ENCODE assay signal across 1 cellular context in the genomic region with DNA sequence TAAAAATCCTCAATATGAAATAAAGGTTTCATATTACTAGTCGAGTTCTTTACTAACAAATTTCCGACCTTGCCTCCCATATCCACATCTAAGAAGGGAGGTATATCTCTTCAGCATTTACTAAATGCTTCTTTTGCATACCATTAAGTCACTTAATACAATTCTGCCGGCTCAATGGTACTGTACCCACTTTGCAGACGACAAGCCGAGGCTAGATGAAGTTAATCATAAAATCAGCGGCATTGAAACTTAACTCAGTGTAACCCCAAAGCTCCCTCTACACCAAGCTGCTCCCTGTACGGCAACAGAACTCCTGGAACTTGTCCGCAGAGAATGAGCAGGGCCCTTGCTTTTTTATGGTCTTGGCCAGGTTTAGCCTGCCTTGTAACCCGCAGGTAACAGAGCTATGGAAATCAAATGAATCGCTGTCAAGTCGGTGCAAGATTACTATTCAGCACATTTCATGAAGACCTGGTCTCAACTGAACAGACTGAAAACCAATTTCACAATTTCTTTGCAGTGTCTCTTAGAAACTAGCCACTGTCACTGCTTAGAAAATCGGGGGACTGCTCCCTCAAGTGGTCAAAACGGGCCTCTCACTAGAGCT.
TF ChIP-seq lines count a peak whose summit lies in the region.

No MANE protein-coding gene starts in this region.

TF ChIP-seq in K562, 482 proteins besides CTCF, POLR2A, EP300 and RAD21 (continued from another document and continues in another):
- TF ChIP-seq, protein P1, sequence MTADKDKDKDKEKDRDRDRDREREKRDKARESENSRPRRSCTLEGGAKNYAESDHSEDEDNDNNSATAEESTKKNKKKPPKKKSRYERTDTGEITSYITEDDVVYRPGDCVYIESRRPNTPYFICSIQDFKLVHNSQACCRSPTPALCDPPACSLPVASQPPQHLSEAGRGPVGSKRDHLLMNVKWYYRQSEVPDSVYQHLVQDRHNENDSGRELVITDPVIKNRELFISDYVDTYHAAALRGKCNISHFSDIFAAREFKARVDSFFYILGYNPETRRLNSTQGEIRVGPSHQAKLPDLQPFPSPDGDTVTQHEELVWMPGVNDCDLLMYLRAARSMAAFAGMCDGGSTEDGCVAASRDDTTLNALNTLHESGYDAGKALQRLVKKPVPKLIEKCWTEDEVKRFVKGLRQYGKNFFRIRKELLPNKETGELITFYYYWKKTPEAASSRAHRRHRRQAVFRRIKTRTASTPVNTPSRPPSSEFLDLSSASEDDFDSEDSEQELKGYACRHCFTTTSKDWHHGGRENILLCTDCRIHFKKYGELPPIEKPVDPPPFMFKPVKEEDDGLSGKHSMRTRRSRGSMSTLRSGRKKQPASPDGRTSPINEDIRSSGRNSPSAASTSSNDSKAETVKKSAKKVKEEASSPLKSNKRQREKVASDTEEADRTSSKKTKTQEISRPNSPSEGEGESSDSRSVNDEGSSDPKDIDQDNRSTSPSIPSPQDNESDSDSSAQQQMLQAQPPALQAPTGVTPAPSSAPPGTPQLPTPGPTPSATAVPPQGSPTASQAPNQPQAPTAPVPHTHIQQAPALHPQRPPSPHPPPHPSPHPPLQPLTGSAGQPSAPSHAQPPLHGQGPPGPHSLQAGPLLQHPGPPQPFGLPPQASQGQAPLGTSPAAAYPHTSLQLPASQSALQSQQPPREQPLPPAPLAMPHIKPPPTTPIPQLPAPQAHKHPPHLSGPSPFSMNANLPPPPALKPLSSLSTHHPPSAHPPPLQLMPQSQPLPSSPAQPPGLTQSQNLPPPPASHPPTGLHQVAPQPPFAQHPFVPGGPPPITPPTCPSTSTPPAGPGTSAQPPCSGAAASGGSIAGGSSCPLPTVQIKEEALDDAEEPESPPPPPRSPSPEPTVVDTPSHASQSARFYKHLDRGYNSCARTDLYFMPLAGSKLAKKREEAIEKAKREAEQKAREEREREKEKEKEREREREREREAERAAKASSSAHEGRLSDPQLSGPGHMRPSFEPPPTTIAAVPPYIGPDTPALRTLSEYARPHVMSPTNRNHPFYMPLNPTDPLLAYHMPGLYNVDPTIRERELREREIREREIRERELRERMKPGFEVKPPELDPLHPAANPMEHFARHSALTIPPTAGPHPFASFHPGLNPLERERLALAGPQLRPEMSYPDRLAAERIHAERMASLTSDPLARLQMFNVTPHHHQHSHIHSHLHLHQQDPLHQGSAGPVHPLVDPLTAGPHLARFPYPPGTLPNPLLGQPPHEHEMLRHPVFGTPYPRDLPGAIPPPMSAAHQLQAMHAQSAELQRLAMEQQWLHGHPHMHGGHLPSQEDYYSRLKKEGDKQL (CRISPR knock-in tag; IDR thresholded peaks at IDR 0.05; ENCODE audit: borderline replicate concordance), result no peak
- TF ChIP-seq POLR2AphosphoS2 (IDR thresholded peaks at IDR 0.05; ENCODE audit: low read length) (no peak), BCOR (IDR thresholded peaks at IDR 0.05) (peak; percentile 89; the same call in 1 of the 2 replicates), TEAD2 (tag; IDR thresholded peaks at IDR 0.05) (no peak), REST (CRISPR knock-in tag; IDR thresholded peaks at IDR 0.05; ENCODE audit: low read depth) (no peak), POLR2G (IDR thresholded peaks at IDR 0.05; ENCODE audit: low read depth, low read length) (no peak), ZNF75A (CRISPR knock-in tag; IDR thresholded peaks at IDR 0.05) (no peak), ZNF561 (CRISPR knock-in tag; conservative IDR thresholded peaks at IDR 0.05) (no peak), POU5F1 (IDR thresholded peaks at IDR 0.05; ENCODE audit: borderline replicate concordance, low read depth, low read length, partially characterized antibody) (no peak), ARHGAP35 (IDR thresholded peaks at IDR 0.05; ENCODE audit: partially characterized antibody) (no peak), FOXA3 (CRISPR knock-in tag; conservative IDR thresholded peaks at IDR 0.05 in 1 of 2, IDR thresholded peaks at IDR 0.05 in 1 of 2) (peak in 1 of 2 experiments; percentile 67; a peak in 1 of 4 replicates), MTA1 (IDR thresholded peaks at IDR 0.05; ENCODE audit: borderline replicate concordance) (no peak), CBX2 (IDR thresholded peaks at IDR 0.05; ENCODE audit: insufficient read depth, low read length, poor library complexity, severe bottlenecking) (no peak), MIER1 (IDR thresholded peaks at IDR 0.05; ENCODE audit: low read depth) (no peak), RFX7 (CRISPR knock-in tag; IDR thresholded peaks at IDR 0.05) (no peak), CBFA2T2 (conservative IDR thresholded peaks at IDR 0.05) (no peak), ZNF436 (CRISPR knock-in tag; IDR thresholded peaks at IDR 0.05) (no peak), ZMIZ1 (IDR thresholded peaks at IDR 0.05; ENCODE audit: low read depth in 2 of 2, low read length in 2 of 2) (no peak), ZNF707 (CRISPR knock-in tag; conservative IDR thresholded peaks at IDR 0.05) (no peak), TAL1 (IDR thresholded peaks at IDR 0.05) (no peak), HMBOX1 (IDR thresholded peaks at IDR 0.05) (peak; percentile 88), ZBTB17 (CRISPR knock-in tag; IDR thresholded peaks at IDR 0.05) (no peak), EGR1 (conservative IDR thresholded peaks at IDR 0.05) (no peak), ZKSCAN3 (CRISPR knock-in tag; IDR thresholded peaks at IDR 0.05) (no peak), FOXM1 (IDR thresholded peaks at IDR 0.05; ENCODE audit: low read depth) (0 out of 2 replicates have a peak, but pooled peaks have one; percentile 19), FOXM1 (CRISPR knock-in tag; IDR thresholded peaks at IDR 0.05; ENCODE audit: low read depth) (no peak), HDAC3 (IDR thresholded peaks at IDR 0.05; ENCODE audit: borderline replicate concordance, partially characterized antibody) (no peak), SNRNP70 (optimal IDR thresholded peaks at IDR 0.05; ENCODE audit: low read depth, low read length) (peak; percentile 46), ZNF586 (CRISPR knock-in tag; conservative IDR thresholded peaks at IDR 0.05) (no peak), FUS (optimal IDR thresholded peaks at IDR 0.05; ENCODE audit: low read depth, low read length) (no peak), HNRNPK (IDR thresholded peaks at IDR 0.05; ENCODE audit: low read depth, low read length, poor library complexity, severe bottlenecking) (no peak), ILF3 (IDR thresholded peaks at IDR 0.05; ENCODE audit: borderline replicate concordance) (no peak), ZSCAN29 (IDR thresholded peaks at IDR 0.05) (no peak), MCM3 (IDR thresholded peaks at IDR 0.05) (no peak), ARNT (IDR thresholded peaks at IDR 0.05) (no peak), ZNF696 (CRISPR knock-in tag; conservative IDR thresholded peaks at IDR 0.05) (no peak), ZNF589 (CRISPR knock-in tag; IDR thresholded peaks at IDR 0.05; ENCODE audit: low read depth) (no peak)
- TF ChIP-seq, protein P2, sequence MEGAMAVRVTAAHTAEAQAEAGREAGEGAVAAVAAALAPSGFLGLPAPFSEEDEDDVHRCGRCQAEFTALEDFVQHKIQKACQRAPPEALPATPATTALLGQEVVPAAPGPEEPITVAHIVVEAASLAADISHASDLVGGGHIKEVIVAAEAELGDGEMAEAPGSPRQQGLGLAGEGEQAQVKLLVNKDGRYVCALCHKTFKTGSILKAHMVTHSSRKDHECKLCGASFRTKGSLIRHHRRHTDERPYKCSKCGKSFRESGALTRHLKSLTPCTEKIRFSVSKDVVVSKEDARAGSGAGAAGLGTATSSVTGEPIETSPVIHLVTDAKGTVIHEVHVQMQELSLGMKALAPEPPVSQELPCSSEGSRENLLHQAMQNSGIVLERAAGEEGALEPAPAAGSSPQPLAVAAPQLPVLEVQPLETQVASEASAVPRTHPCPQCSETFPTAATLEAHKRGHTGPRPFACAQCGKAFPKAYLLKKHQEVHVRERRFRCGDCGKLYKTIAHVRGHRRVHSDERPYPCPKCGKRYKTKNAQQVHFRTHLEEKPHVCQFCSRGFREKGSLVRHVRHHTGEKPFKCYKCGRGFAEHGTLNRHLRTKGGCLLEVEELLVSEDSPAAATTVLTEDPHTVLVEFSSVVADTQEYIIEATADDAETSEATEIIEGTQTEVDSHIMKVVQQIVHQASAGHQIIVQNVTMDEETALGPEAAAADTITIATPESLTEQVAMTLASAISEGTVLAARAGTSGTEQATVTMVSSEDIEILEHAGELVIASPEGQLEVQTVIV (CRISPR knock-in tag; IDR thresholded peaks at IDR 0.05; ENCODE audit: borderline replicate concordance), result no peak
- TF ChIP-seq, protein P3, sequence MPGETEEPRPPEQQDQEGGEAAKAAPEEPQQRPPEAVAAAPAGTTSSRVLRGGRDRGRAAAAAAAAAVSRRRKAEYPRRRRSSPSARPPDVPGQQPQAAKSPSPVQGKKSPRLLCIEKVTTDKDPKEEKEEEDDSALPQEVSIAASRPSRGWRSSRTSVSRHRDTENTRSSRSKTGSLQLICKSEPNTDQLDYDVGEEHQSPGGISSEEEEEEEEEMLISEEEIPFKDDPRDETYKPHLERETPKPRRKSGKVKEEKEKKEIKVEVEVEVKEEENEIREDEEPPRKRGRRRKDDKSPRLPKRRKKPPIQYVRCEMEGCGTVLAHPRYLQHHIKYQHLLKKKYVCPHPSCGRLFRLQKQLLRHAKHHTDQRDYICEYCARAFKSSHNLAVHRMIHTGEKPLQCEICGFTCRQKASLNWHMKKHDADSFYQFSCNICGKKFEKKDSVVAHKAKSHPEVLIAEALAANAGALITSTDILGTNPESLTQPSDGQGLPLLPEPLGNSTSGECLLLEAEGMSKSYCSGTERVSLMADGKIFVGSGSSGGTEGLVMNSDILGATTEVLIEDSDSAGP (CRISPR knock-in tag; IDR thresholded peaks at IDR 0.05), result peak; percentile 58; the same call in 1 of the 2 replicates
- TF ChIP-seq, protein P4, sequence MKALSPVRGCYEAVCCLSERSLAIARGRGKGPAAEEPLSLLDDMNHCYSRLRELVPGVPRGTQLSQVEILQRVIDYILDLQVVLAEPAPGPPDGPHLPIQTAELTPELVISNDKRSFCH (CRISPR knock-in tag; IDR thresholded peaks at IDR 0.05), result no peak
- TF ChIP-seq, protein P4 (tag; IDR thresholded peaks at IDR 0.05), result 0 out of 2 replicates have a peak, but pooled peaks have one; percentile 43
- TF ChIP-seq, protein P5, sequence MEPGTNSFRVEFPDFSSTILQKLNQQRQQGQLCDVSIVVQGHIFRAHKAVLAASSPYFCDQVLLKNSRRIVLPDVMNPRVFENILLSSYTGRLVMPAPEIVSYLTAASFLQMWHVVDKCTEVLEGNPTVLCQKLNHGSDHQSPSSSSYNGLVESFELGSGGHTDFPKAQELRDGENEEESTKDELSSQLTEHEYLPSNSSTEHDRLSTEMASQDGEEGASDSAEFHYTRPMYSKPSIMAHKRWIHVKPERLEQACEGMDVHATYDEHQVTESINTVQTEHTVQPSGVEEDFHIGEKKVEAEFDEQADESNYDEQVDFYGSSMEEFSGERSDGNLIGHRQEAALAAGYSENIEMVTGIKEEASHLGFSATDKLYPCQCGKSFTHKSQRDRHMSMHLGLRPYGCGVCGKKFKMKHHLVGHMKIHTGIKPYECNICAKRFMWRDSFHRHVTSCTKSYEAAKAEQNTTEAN (CRISPR knock-in tag; IDR thresholded peaks at IDR 0.05), result no peak
